ENCODE assay signal across 8 cellular contexts in genomic region chr3:184018424-184018973, GRCh38. TPM values are rescaled to one million over a fixed set of nuclear protein-coding genes. Genes with fewer than 3 reads are reported as not detected.
DNase-seq lines count a peak whose midpoint lies in the region; ATAC-seq, FAIRE-seq and TF ChIP-seq lines count a peak whose summit lies in the region.

No MANE protein-coding gene starts in this region.

- CTCF ChIA-PET in activated CD4-positive, alpha-beta T cell treated with anti-CD3 and anti-CD28 coated beads for 36 hours (lab: Charles Lee) = interaction anchor here (0.6 to 1.4 kb wide), 10 partner anchors 12 to 353 kb away, joined by 3 to 8 read pairs (median 4); no protein-coding TSS in a partner anchor
- CTCF ChIA-PET in HepG2 (lab: Yijun Ruan, JAX; ENCODE audit: low intra/inter-chr PET ratio, low total read pairs) = interaction anchor here (2.5 kb wide), 1 partner anchor 123 kb away, joined by 17 read pairs; no protein-coding TSS in a partner anchor

- H3K9me3 ChIP-seq in adrenal gland (replicated peaks in 1 of 3) = no peaks in the 10 kb centered on the region
- no peaks in the 10 kb centered on the region for H3K9me3 ChIP-seq in HepG2 (ENCODE audit: low read length)
- no peaks in the 10 kb centered on the region for H3K9me3 ChIP-seq in testis

- no peaks in the 10 kb centered on the region for H3K27me3 ChIP-seq in adrenal gland
- no peaks in the 10 kb centered on the region for H3K27me3 ChIP-seq in HepG2 (ENCODE audit: control insufficient read depth in 1 of 2, insufficient read depth in 2 of 2, low read length in 2 of 2)
- H3K27me3 ChIP-seq in testis = no peaks in the 10 kb centered on the region

- peak overlapping the region; percentile 51 to 93 (median 69) for H3K27ac ChIP-seq in adrenal gland
- H3K27ac ChIP-seq in HepG2 (ENCODE audit: extremely low read length, insufficient read depth, low read length) = no peak overlapping the region
- peak overlapping the region; percentile 8 to 81 for H3K27ac ChIP-seq in testis

- H3K9ac ChIP-seq in HepG2 (ENCODE audit: insufficient read depth, low read depth, low read length) = peak overlapping the region; percentile 50

- no peak for FAIRE-seq in HepG2 (lab: Jason Lieb, UNC)

- H3K27me3 Mint-ChIP-seq in activated CD4-positive, alpha-beta T cell treated with anti-CD3 and anti-CD28 coated beads for 36 hours = peaks cover 11% of the 10 kb centered on the region

- peaks cover 2% of the 10 kb centered on the region for H3K36me3 Mint-ChIP-seq in activated CD4-positive, alpha-beta T cell treated with anti-CD3 and anti-CD28 coated beads for 36 hours (ENCODE audit: low read depth)

- H3K9me3 Mint-ChIP-seq in activated CD4-positive, alpha-beta T cell treated with anti-CD3 and anti-CD28 coated beads for 36 hours (ENCODE audit: low read depth) = no peaks in the 10 kb centered on the region

- H3K4me3 ChIP-seq in adrenal gland (peak overlapping the region in 2 of 4 donors; percentile 87), HepG2 (replicated peaks in 1 of 3; ENCODE audit: insufficient read depth in 1 of 3, low read depth in 2 of 3, low read length in 3 of 3) (peak overlapping the region; percentile 73 to 97 (median 79)), testis (peak overlapping the region; percentile 86 to 99)

- TF ChIP-seq EP300 in HepG2 (IDR thresholded peaks at IDR 0.05; ENCODE audit: low read depth in 2 of 2, low read length in 2 of 2) (no peak), HepG2 (CRISPR knock-in tag; IDR thresholded peaks at IDR 0.05; ENCODE audit: borderline replicate concordance) (no peak)

- intact Hi-C loops in activated CD4-positive, alpha-beta T cell treated with anti-CD3 and anti-CD28 coated beads for 36 hours (cut with DNase I, micrococcal nuclease) = loop anchor here in 1 of 2 experiments (1.0 to 5.0 kb wide), 3 partner anchors 168 to 1226 kb away; partner anchors contain the start of genes ABCF3, ATP11B and KLHL6
- intact Hi-C loops in adrenal gland (cut with DNase I) = loop anchor here (5.0 to 10.0 kb wide), 2 partner anchors 116 kb away; partner anchors contain the start of gene EIF2B5 (in 1 of the 2)
- intact Hi-C loops in HepG2 (cut with micrococcal nuclease; ENCODE audit: unreplicated experiment) = loop anchor here (1.0 to 10.0 kb wide), 2 partner anchors 123 to 226 kb away; partner anchors contain the start of genes ALG3 and EEF1AKMT4
- intact Hi-C loops in testis (cut with DNase I; ENCODE audit: low total_unique reads) = loop anchor here (10.0 kb wide), 1 partner anchor 124 kb away; no protein-coding TSS in a partner anchor
- intact Hi-C loops in posterior cingulate gyrus (cut with DNase I) = loop anchor here (5.0 kb wide), 2 partner anchors 119 to 139 kb away; partner anchors contain the start of genes DVL3 and EIF2B5

- no peak for ATAC-seq in activated CD4-positive, alpha-beta T cell treated with anti-CD3 and anti-CD28 coated beads for 36 hours
- no peak for ATAC-seq in HepG2

- POLR2A ChIA-PET in activated CD4-positive, alpha-beta T cell treated with anti-CD3 and anti-CD28 coated beads for 36 hours (lab: Charles Lee) = no interaction called here
- POLR2A ChIA-PET in HepG2 (lab: Yijun Ruan, JAX) = interaction anchor here (0.7 to 1.5 kb wide), 10 partner anchors 31 to 138 kb away, joined by 3 to 7 read pairs (median 4); partner anchors contain the start of gene EIF2B5

- WGBS in adrenal gland, 4 donors = 83 to 89% (median 87%) methylated on average over 21 of the region's 21 CpGs
- 82% methylated on average over 21 of the region's 21 CpGs for whole genome bisulfite sequencing in HepG2 (ENCODE audit: low lambda C conversion rate)
- 62 to 66% methylated on average over 21 of the region's 21 CpGs for WGBS in testis, 2 donors

- peak overlapping the region; percentile 98 for H3K4me3 Mint-ChIP-seq in activated CD4-positive, alpha-beta T cell treated with anti-CD3 and anti-CD28 coated beads for 36 hours

- no TSS peak for BruUV-seq in HepG2 (replicated peaks; lab: Mats Ljungman, UMichigan)

- peaks cover 14 to 28% of the 10 kb centered on the region in 2 donors for H3K4me1 ChIP-seq in adrenal gland (replicated peaks in 1 of 2)
- peaks cover 36% of the 10 kb centered on the region for H3K4me1 ChIP-seq in HepG2 (ENCODE audit: insufficient read depth, low read length)
- H3K4me1 ChIP-seq in testis = peaks cover 15% of the 10 kb centered on the region

- H2AFZ ChIP-seq in HepG2 (ENCODE audit: low read length) = peak overlapping the region; percentile 91

- DNase-seq in activated CD4-positive, alpha-beta T cell treated with anti-CD3 and anti-CD28 coated beads for 36 hours = no peak
- no peak for DNase-seq in activated CD4-positive, alpha-beta T cell treated with anti-CD3 and anti-CD28 coated beads for 4 hours
- no peak for DNase-seq in adrenal gland
- DNase-seq in HepG2 (ENCODE audit: low spot score) = no peak
- DNase-seq in testis = no peak
- DNase-seq in GM19238 (ENCODE audit: insufficient read length, low spot score) = no peak
- DNase-seq in posterior cingulate gyrus = no peak
- DNase-seq in NCI-H1092 treated with DMSO at 0.1 percent for 48 hours (lab: John Stamatoyannopoulos, UW) = no peak

- H3K4me1 Mint-ChIP-seq in activated CD4-positive, alpha-beta T cell treated with anti-CD3 and anti-CD28 coated beads for 36 hours = peaks cover 17% of the 10 kb centered on the region

- no peak for TF ChIP-seq RAD21 in HepG2 (CRISPR knock-in tag; IDR thresholded peaks at IDR 0.05)

- in situ Hi-C loops in HepG2 (cut with HindIII; ENCODE audit: extremely low pct_ligation_motif_present, low pct_unique_long_range_greater_than_20kb) = loop anchor here (5.0 kb wide), 1 partner anchor 121 kb away; no protein-coding TSS in a partner anchor

- peak overlapping the region; percentile 81 for H3K4me2 ChIP-seq in HepG2 (ENCODE audit: low read depth, low read length)

- TF ChIP-seq POLR2A in adrenal gland (IDR thresholded peaks at IDR 0.05) (no peak), HepG2 (IDR thresholded peaks at IDR 0.05; ENCODE audit: insufficient read depth in 1 of 2, low read depth in 2 of 2, low read length in 2 of 2) (no peak), testis (IDR thresholded peaks at IDR 0.05) (no peak)

- H3K79me2 ChIP-seq in HepG2 (ENCODE audit: insufficient read depth, low read length) = no peaks in the 10 kb centered on the region

- peaks cover 0 to 6% of the 10 kb centered on the region in 2 donors for H3K36me3 ChIP-seq in adrenal gland (replicated peaks in 1 of 2)
- H3K36me3 ChIP-seq in HepG2 (replicated peaks in 1 of 2; ENCODE audit: control insufficient read depth in 1 of 2, insufficient read depth in 2 of 2, low read length in 2 of 2) = no peaks in the 10 kb centered on the region
- no peaks in the 10 kb centered on the region for H3K36me3 ChIP-seq in testis (ENCODE audit: low read depth, missing control alignments)

- no peaks in the 10 kb centered on the region for H4K20me1 ChIP-seq in HepG2 (ENCODE audit: insufficient read depth, low read length)

- H3K27ac Mint-ChIP-seq in activated CD4-positive, alpha-beta T cell treated with anti-CD3 and anti-CD28 coated beads for 36 hours = peak overlapping the region; percentile 85

- TF ChIP-seq CTCF in adrenal gland (IDR thresholded peaks at IDR 0.05) (no peak), HepG2 (CRISPR knock-in tag; IDR thresholded peaks at IDR 0.05) (no peak), testis (IDR thresholded peaks at IDR 0.05) (no peak)

RNA-seq across cellular contexts. Expression of gene ABCC5, which starts 0.8 kb away (rescaled TPM):
- total RNA-seq in activated CD4-positive, alpha-beta T cell treated with anti-CD3 and anti-CD28 coated beads for 36 hours = 10 to 100 TPM; 12.5 to 15.8 TPM
- 10 to 100 TPM; 11.4 to 45.3 (median 24.8) TPM for total RNA-seq in adrenal gland
- polyA plus RNA-seq in adrenal gland = 10 to 100 TPM; 20.8 to 53.9 (median 33.2) TPM
- 7.8 and 12.7 TPM in 2 replicates for total RNA-seq in HepG2 (2016; rRNA removed; fragmentation: Illumina TruSeq; extraction: Trizol)
- 3.7 and 3.9 TPM in 2 replicates for total RNA-seq in HepG2 (2016; cell fraction: cytosol; rRNA removed; fragmentation: Illumina TruSeq; extraction: Trizol; ENCODE audit: low read depth)
- total RNA-seq in HepG2 (2016; cell fraction: insoluble cytoplasmic fraction; rRNA removed; fragmentation: Illumina TruSeq; extraction: Trizol) = 7.1 and 13.0 TPM in 2 replicates
- total RNA-seq in HepG2 (2016; cell fraction: membrane; rRNA removed; fragmentation: Illumina TruSeq; extraction: Trizol) = 6.1 and 6.4 TPM in 2 replicates
- 22.3 and 24.4 TPM in 2 replicates for total RNA-seq in HepG2 (2016; cell fraction: nucleus; rRNA removed; fragmentation: Illumina TruSeq; extraction: Trizol)
- 12.5 and 14.1 TPM in 2 replicates for polyA plus RNA-seq in HepG2 (2011; rRNA removed)
- polyA plus RNA-seq in HepG2 (2011; cell fraction: cytosol; rRNA removed) = 5.2 and 6.5 TPM in 2 replicates
- 37.7 and 46.7 TPM in 2 replicates for polyA plus RNA-seq in HepG2 (2011; cell fraction: nucleus; rRNA removed)
- polyA plus RNA-seq in HepG2 (2012) = 9.2 and 10.3 TPM in 2 replicates
- polyA plus RNA-seq in HepG2 (2016; cell fraction: cytosol; fragmentation: Illumina TruSeq; extraction: Trizol; ENCODE audit: low read depth) = 2.0 and 2.8 TPM in 2 replicates
- polyA plus RNA-seq in HepG2 (2016; cell fraction: insoluble cytoplasmic fraction; fragmentation: Illumina TruSeq; extraction: Trizol; ENCODE audit: low read depth) = 5.0 and 5.7 TPM in 2 replicates
- 2.0 and 2.9 TPM in 2 replicates for polyA plus RNA-seq in HepG2 (2016; cell fraction: membrane; fragmentation: Illumina TruSeq; extraction: Trizol; ENCODE audit: low read depth)
- polyA plus RNA-seq in HepG2 (2016; cell fraction: nucleus; fragmentation: Illumina TruSeq; extraction: Trizol; ENCODE audit: insufficient read depth, low read depth) = 29.7 TPM in 2 replicates
- polyA minus RNA-seq in HepG2 (2011; rRNA and poly(A)+ RNA removed; ENCODE audit: low replicate concordance) = 15.6 and 37.4 TPM in 2 replicates
- polyA minus RNA-seq in HepG2 (2011; cell fraction: cytosol; rRNA and poly(A)+ RNA removed) = 5.2 and 7.6 TPM in 2 replicates
- 30.0 and 32.6 TPM in 2 replicates for polyA minus RNA-seq in HepG2 (2011; cell fraction: nucleus; rRNA and poly(A)+ RNA removed)
- total RNA-seq in testis = 10 to 100 TPM; 61.5 to 77.9 TPM
- 35.2 TPM for polyA plus RNA-seq in testis (ENCODE audit: insufficient read depth, low read depth, low replicate concordance)

RNA-seq across cellular contexts. Expression of gene HTR3D, which starts 13.0 kb away (rescaled TPM):
- total RNA-seq in activated CD4-positive, alpha-beta T cell treated with anti-CD3 and anti-CD28 coated beads for 36 hours = not detected
- not detected for total RNA-seq in adrenal gland
- not detected for polyA plus RNA-seq in adrenal gland
- not detected in 2 replicates for total RNA-seq in HepG2 (2016; rRNA removed; fragmentation: Illumina TruSeq; extraction: Trizol)
- total RNA-seq in HepG2 (2016; cell fraction: cytosol; rRNA removed; fragmentation: Illumina TruSeq; extraction: Trizol; ENCODE audit: low read depth) = not detected in 2 replicates
- not detected in 2 replicates for total RNA-seq in HepG2 (2016; cell fraction: insoluble cytoplasmic fraction; rRNA removed; fragmentation: Illumina TruSeq; extraction: Trizol)
- not detected in 2 replicates for total RNA-seq in HepG2 (2016; cell fraction: membrane; rRNA removed; fragmentation: Illumina TruSeq; extraction: Trizol)
- not detected in 2 replicates for total RNA-seq in HepG2 (2016; cell fraction: nucleus; rRNA removed; fragmentation: Illumina TruSeq; extraction: Trizol)
- not detected in 2 replicates for polyA plus RNA-seq in HepG2 (2011; rRNA removed)
- not detected in 2 replicates for polyA plus RNA-seq in HepG2 (2011; cell fraction: cytosol; rRNA removed)
- polyA plus RNA-seq in HepG2 (2011; cell fraction: nucleus; rRNA removed) = not detected in 2 replicates
- polyA plus RNA-seq in HepG2 (2012) = not detected in 2 replicates
- not detected in 2 replicates for polyA plus RNA-seq in HepG2 (2016; cell fraction: cytosol; fragmentation: Illumina TruSeq; extraction: Trizol; ENCODE audit: low read depth)
- polyA plus RNA-seq in HepG2 (2016; cell fraction: insoluble cytoplasmic fraction; fragmentation: Illumina TruSeq; extraction: Trizol; ENCODE audit: low read depth) = not detected in 2 replicates
- polyA plus RNA-seq in HepG2 (2016; cell fraction: membrane; fragmentation: Illumina TruSeq; extraction: Trizol; ENCODE audit: low read depth) = not detected in 2 replicates
- not detected in 2 replicates for polyA plus RNA-seq in HepG2 (2016; cell fraction: nucleus; fragmentation: Illumina TruSeq; extraction: Trizol; ENCODE audit: insufficient read depth, low read depth)
- polyA minus RNA-seq in HepG2 (2011; rRNA and poly(A)+ RNA removed; ENCODE audit: low replicate concordance) = not detected in 2 replicates
- not detected in 2 replicates for polyA minus RNA-seq in HepG2 (2011; cell fraction: cytosol; rRNA and poly(A)+ RNA removed)
- not detected in 2 replicates for polyA minus RNA-seq in HepG2 (2011; cell fraction: nucleus; rRNA and poly(A)+ RNA removed)
- not detected for total RNA-seq in testis
- not detected for polyA plus RNA-seq in testis (ENCODE audit: insufficient read depth, low read depth, low replicate concordance)

RNA-seq across cellular contexts. Expression of gene HTR3C, which starts 34.3 kb away (rescaled TPM):
- not detected for total RNA-seq in activated CD4-positive, alpha-beta T cell treated with anti-CD3 and anti-CD28 coated beads for 36 hours
- total RNA-seq in adrenal gland (not detected), HepG2 (2016; rRNA removed; fragmentation: Illumina TruSeq; extraction: Trizol) (not detected in 2 replicates), testis (under 1 TPM in 1 of 2 donors, not detected in 1; 0.31 TPM)
- polyA plus RNA-seq in adrenal gland (under 1 TPM in 1 of 3 donors, not detected in 2; 0.03 TPM), HepG2 (2011; rRNA removed) (not detected in 2 replicates), testis (ENCODE audit: insufficient read depth, low read depth, low replicate concordance) (not detected)
- not detected in 2 replicates for total RNA-seq in HepG2 (2016; cell fraction: cytosol; rRNA removed; fragmentation: Illumina TruSeq; extraction: Trizol; ENCODE audit: low read depth)
- total RNA-seq in HepG2 (2016; cell fraction: insoluble cytoplasmic fraction; rRNA removed; fragmentation: Illumina TruSeq; extraction: Trizol) = not detected in 2 replicates
- total RNA-seq in HepG2 (2016; cell fraction: membrane; rRNA removed; fragmentation: Illumina TruSeq; extraction: Trizol) = not detected in 2 replicates
- not detected in 2 replicates for total RNA-seq in HepG2 (2016; cell fraction: nucleus; rRNA removed; fragmentation: Illumina TruSeq; extraction: Trizol)
- not detected in 2 replicates for polyA plus RNA-seq in HepG2 (2011; cell fraction: cytosol; rRNA removed)
- not detected in 2 replicates for polyA plus RNA-seq in HepG2 (2011; cell fraction: nucleus; rRNA removed)
- polyA plus RNA-seq in HepG2 (2012) = not detected in 2 replicates
- polyA plus RNA-seq in HepG2 (2016; cell fraction: cytosol; fragmentation: Illumina TruSeq; extraction: Trizol; ENCODE audit: low read depth) = not detected in 2 replicates
- polyA plus RNA-seq in HepG2 (2016; cell fraction: insoluble cytoplasmic fraction; fragmentation: Illumina TruSeq; extraction: Trizol; ENCODE audit: low read depth) = not detected in 2 replicates
- polyA plus RNA-seq in HepG2 (2016; cell fraction: membrane; fragmentation: Illumina TruSeq; extraction: Trizol; ENCODE audit: low read depth) = not detected in 2 replicates
- not detected in 2 replicates for polyA plus RNA-seq in HepG2 (2016; cell fraction: nucleus; fragmentation: Illumina TruSeq; extraction: Trizol; ENCODE audit: insufficient read depth, low read depth)
- polyA minus RNA-seq in HepG2 (2011; rRNA and poly(A)+ RNA removed; ENCODE audit: low replicate concordance) = not detected in 2 replicates
- not detected in 2 replicates for polyA minus RNA-seq in HepG2 (2011; cell fraction: cytosol; rRNA and poly(A)+ RNA removed)
- polyA minus RNA-seq in HepG2 (2011; cell fraction: nucleus; rRNA and poly(A)+ RNA removed) = not detected in 2 replicates
